In genomic region chr4:127660486-127660885, GRCh38 we compare ENCODE assay signal across 3 cellular contexts.
TF ChIP-seq lines count a peak whose summit lies in the region.

No MANE protein-coding gene starts in this region.

TF ChIP-seq in A549, 52 proteins besides CTCF, POLR2A, EP300 and RAD21:
- TF ChIP-seq FOSL2 (IDR thresholded peaks at IDR 0.05) (no peak), FOSL2 (CRISPR knock-in tag; IDR thresholded peaks at IDR 0.05) (peak; percentile 36; the same call in 1 of the 2 replicates), EHMT2 (IDR thresholded peaks at IDR 0.05; ENCODE audit: low read depth) (no peak), TP53 (CRISPR knock-in tag; IDR thresholded peaks at IDR 0.05) (no peak), RARB (CRISPR knock-in tag; IDR thresholded peaks at IDR 0.05) (no peak)
TF ChIP-seq in A549: peak in this region for 1.

TF ChIP-seq in IMR-90, 13 proteins besides CTCF, POLR2A, EP300 and RAD21:
- no peak for TF ChIP-seq USF2 (IDR thresholded peaks at IDR 0.05; ENCODE audit: low read depth, low read length)
- peak; percentile 13; the same call in 1 of the 2 replicates for TF ChIP-seq FOS (IDR thresholded peaks at IDR 0.05; ENCODE audit: low read depth, low read length)
- no peak for TF ChIP-seq SMC3 (IDR thresholded peaks at IDR 0.05; ENCODE audit: low read depth, low read length)

TF ChIP-seq in H1, 55 proteins besides CTCF, POLR2A, EP300 and RAD21:
- TF ChIP-seq CBX5 (IDR thresholded peaks at IDR 0.05; ENCODE audit: low read depth, low read length): no peak
- TF ChIP-seq E2F6 (IDR thresholded peaks at IDR 0.05): no peak
- TF ChIP-seq BACH1 (IDR thresholded peaks at IDR 0.05; ENCODE audit: low read length): no peak
- TF ChIP-seq ZNF274 (IDR thresholded peaks at IDR 0.05; ENCODE audit: borderline replicate concordance, extremely low read depth, low read length): no peak
- TF ChIP-seq CEBPB (IDR thresholded peaks at IDR 0.05; ENCODE audit: low read depth, low read length): no peak
- TF ChIP-seq KDM1A (IDR thresholded peaks at IDR 0.05; ENCODE audit: borderline replicate concordance, low read length): no peak
- TF ChIP-seq HDAC6 (IDR thresholded peaks at IDR 0.05; ENCODE audit: low read depth, low read length): no peak
- no peak for TF ChIP-seq TCF12 (IDR thresholded peaks at IDR 0.05; ENCODE audit: low read depth, low read length)
- TF ChIP-seq EGR1 (IDR thresholded peaks at IDR 0.05; ENCODE audit: borderline replicate concordance, low read depth, low read length): no peak
- TF ChIP-seq BRCA1 (IDR thresholded peaks at IDR 0.05; ENCODE audit: low read depth, low read length): no peak
- no peak for TF ChIP-seq SAP30 (IDR thresholded peaks at IDR 0.05; ENCODE audit: insufficient read depth, insufficient replicate concordance, low read length)
- no peak for TF ChIP-seq GTF2F1 (IDR thresholded peaks at IDR 0.05; ENCODE audit: borderline replicate concordance, low read depth, low read length)
- no peak for TF ChIP-seq CBX8 (IDR thresholded peaks at IDR 0.05; ENCODE audit: borderline replicate concordance, low read depth, low read length)
- no peak for TF ChIP-seq EZH2 (IDR thresholded peaks at IDR 0.05; ENCODE audit: low read depth, low read length, severe bottlenecking)
- TF ChIP-seq, protein P1, sequence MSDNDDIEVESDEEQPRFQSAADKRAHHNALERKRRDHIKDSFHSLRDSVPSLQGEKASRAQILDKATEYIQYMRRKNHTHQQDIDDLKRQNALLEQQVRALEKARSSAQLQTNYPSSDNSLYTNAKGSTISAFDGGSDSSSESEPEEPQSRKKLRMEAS (IDR thresholded peaks at IDR 0.05): no peak
